1 cellular context compared by ENCODE assay signal in the genomic region with DNA sequence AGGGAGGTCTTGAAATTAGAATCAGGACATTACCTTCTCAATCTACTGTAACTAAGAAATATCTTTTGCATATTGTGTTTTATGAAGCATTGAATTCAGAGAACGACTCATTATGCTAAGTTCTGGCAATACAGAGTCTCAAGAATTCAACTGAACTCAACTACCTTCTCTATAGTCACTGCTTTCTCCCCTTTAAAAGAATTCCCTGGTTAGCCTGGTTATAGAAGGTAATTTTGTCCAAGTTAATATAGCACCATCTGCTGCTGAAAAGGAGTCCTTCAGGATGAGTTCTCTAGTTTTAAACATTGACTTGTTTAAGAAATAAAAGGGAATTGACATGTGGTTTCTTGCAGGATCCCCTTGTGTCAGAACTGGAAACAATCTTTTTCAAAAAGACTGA.
TF ChIP-seq lines count a peak whose summit lies in the region.

No MANE protein-coding gene starts in this region.

TF ChIP-seq in K562, 482 proteins besides CTCF, POLR2A, EP300 and RAD21 (continued from another document):
- TF ChIP-seq NFE2 (IDR thresholded peaks at IDR 0.05; ENCODE audit: low read depth) = no peak
- TF ChIP-seq XRCC3 (IDR thresholded peaks at IDR 0.05) = no peak
- TF ChIP-seq ATF7 (IDR thresholded peaks at IDR 0.05) = no peak
- no peak for TF ChIP-seq ZZZ3 (IDR thresholded peaks at IDR 0.05)
- TF ChIP-seq, protein P1, sequence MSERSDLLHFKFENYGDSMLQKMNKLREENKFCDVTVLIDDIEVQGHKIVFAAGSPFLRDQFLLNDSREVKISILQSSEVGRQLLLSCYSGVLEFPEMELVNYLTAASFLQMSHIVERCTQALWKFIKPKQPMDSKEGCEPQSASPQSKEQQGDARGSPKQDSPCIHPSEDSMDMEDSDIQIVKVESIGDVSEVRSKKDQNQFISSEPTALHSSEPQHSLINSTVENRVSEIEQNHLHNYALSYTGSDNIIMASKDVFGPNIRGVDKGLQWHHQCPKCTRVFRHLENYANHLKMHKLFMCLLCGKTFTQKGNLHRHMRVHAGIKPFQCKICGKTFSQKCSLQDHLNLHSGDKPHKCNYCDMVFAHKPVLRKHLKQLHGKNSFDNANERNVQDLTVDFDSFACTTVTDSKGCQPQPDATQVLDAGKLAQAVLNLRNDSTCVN (CRISPR knock-in tag; IDR thresholded peaks at IDR 0.05) = no peak
- no peak for TF ChIP-seq CHCHD3 (CRISPR knock-in tag; IDR thresholded peaks at IDR 0.05)
- TF ChIP-seq ZNF347 (CRISPR knock-in tag; IDR thresholded peaks at IDR 0.05; ENCODE audit: low read depth) = no peak
- TF ChIP-seq HMG20A (CRISPR knock-in tag; conservative IDR thresholded peaks at IDR 0.05) = no peak
- TF ChIP-seq HDAC2 (IDR thresholded peaks at IDR 0.05) = no peak
- no peak for TF ChIP-seq HMGN3 (IDR thresholded peaks at IDR 0.05; ENCODE audit: borderline replicate concordance, extremely low read depth, insufficient read length, low read depth, low read length)
- TF ChIP-seq, protein P2, sequence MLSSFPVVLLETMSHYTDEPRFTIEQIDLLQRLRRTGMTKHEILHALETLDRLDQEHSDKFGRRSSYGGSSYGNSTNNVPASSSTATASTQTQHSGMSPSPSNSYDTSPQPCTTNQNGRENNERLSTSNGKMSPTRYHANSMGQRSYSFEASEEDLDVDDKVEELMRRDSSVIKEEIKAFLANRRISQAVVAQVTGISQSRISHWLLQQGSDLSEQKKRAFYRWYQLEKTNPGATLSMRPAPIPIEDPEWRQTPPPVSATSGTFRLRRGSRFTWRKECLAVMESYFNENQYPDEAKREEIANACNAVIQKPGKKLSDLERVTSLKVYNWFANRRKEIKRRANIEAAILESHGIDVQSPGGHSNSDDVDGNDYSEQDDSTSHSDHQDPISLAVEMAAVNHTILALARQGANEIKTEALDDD (IDR thresholded peaks at IDR 0.05) = peak; percentile 93
- no peak; the same call in 1 of the 2 replicates for TF ChIP-seq SIN3B (IDR thresholded peaks at IDR 0.05; ENCODE audit: low read depth)
- no peak for TF ChIP-seq KDM1A (IDR thresholded peaks at IDR 0.05)
- TF ChIP-seq, protein P3, sequence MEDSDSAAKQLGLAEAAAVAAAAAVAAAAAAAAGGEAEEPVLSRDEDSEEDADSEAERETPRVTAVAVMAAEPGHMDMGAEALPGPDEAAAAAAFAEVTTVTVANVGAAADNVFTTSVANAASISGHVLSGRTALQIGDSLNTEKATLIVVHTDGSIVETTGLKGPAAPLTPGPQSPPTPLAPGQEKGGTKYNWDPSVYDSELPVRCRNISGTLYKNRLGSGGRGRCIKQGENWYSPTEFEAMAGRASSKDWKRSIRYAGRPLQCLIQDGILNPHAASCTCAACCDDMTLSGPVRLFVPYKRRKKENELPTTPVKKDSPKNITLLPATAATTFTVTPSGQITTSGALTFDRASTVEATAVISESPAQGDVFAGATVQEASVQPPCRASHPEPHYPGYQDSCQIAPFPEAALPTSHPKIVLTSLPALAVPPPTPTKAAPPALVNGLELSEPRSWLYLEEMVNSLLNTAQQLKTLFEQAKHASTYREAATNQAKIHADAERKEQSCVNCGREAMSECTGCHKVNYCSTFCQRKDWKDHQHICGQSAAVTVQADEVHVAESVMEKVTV (CRISPR knock-in tag; IDR thresholded peaks at IDR 0.05) = peak; percentile 58
- TF ChIP-seq C11orf30 (IDR thresholded peaks at IDR 0.05; ENCODE audit: low read depth) = no peak
- TF ChIP-seq, protein P4, sequence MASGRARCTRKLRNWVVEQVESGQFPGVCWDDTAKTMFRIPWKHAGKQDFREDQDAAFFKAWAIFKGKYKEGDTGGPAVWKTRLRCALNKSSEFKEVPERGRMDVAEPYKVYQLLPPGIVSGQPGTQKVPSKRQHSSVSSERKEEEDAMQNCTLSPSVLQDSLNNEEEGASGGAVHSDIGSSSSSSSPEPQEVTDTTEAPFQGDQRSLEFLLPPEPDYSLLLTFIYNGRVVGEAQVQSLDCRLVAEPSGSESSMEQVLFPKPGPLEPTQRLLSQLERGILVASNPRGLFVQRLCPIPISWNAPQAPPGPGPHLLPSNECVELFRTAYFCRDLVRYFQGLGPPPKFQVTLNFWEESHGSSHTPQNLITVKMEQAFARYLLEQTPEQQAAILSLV (tag; IDR thresholded peaks at IDR 0.05) = no peak
- TF ChIP-seq, protein P5, sequence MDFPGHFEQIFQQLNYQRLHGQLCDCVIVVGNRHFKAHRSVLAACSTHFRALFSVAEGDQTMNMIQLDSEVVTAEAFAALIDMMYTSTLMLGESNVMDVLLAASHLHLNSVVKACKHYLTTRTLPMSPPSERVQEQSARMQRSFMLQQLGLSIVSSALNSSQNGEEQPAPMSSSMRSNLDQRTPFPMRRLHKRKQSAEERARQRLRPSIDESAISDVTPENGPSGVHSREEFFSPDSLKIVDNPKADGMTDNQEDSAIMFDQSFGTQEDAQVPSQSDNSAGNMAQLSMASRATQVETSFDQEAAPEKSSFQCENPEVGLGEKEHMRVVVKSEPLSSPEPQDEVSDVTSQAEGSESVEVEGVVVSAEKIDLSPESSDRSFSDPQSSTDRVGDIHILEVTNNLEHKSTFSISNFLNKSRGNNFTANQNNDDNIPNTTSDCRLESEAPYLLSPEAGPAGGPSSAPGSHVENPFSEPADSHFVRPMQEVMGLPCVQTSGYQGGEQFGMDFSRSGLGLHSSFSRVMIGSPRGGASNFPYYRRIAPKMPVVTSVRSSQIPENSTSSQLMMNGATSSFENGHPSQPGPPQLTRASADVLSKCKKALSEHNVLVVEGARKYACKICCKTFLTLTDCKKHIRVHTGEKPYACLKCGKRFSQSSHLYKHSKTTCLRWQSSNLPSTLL (IDR thresholded peaks at IDR 0.05) = no peak
- TF ChIP-seq SMARCA4 (IDR thresholded peaks at IDR 0.05) = no peak
- TF ChIP-seq FOXA1 (IDR thresholded peaks at IDR 0.05; ENCODE audit: borderline replicate concordance) = 0 out of 2 replicates have a peak, but pooled peaks have one; percentile 20
- TF ChIP-seq BCL6 (CRISPR knock-in tag; IDR thresholded peaks at IDR 0.05) = no peak
- TF ChIP-seq BRCA1 (IDR thresholded peaks at IDR 0.05) = no peak
- TF ChIP-seq BRCA1 (CRISPR knock-in tag; IDR thresholded peaks at IDR 0.05) = no peak
- TF ChIP-seq MCM7 (IDR thresholded peaks at IDR 0.05) = no peak
